ENCODE assay signal across 18 cellular contexts in genomic region chrX:71565634-71566033, GRCh38.
DNase-seq lines count a peak whose midpoint lies in the region; ATAC-seq, FAIRE-seq and TF ChIP-seq lines count a peak whose summit lies in the region.
"Had no signal": no experiment of that assay in that cellular context is flagged by ENCODE, and none has a peak within 500 bp of the region (broad histone marks: within the 10 kb centered on the region; RNA-seq: fewer than 3 reads in every experiment).

No MANE protein-coding gene starts in this region.

- TF ChIP-seq CTCF in choroid plexus epithelial cell (conservative IDR thresholded peaks at IDR 0.05; ENCODE audit: low read depth, low read length) = no peak

- H3K4me1 Mint-ChIP-seq in activated naive CD4-positive, alpha-beta T cell treated with anti-CD3 and anti-CD28 coated beads, Interleukin-2, amount 50 U/mL, for 24 hours = peaks cover 12% of the 10 kb centered on the region

- DNase-seq in activated naive CD4-positive, alpha-beta T cell (lab: John Stamatoyannopoulos, UW) = no peak
- DNase-seq in NCI-H1694 treated with DMSO at 0.1 percent for 48 hours (lab: John Stamatoyannopoulos, UW) = peak; percentile 36
- DNase-seq in choroid plexus epithelial cell (ENCODE audit: low read depth) = peak; percentile 7
- peak; percentile 9 for DNase-seq in fibroblast of the conjunctiva (ENCODE audit: low read depth)
- no peak for DNase-seq in GM19239 (ENCODE audit: insufficient read length, low spot score)
- no peak for DNase-seq in dedifferentiated amniotic fluid mesenchymal stem cell (ENCODE audit: extremely low spot score)
- DNase-seq: BE2C; CD4-positive, alpha-beta memory T cell; NCI-H1417; NCI-H2029 treated with DMSO at 0.1 percent for 48 hours; NCI-H345; SHP77 had no signal

- no peak overlapping the region for H3K4me3 Mint-ChIP-seq in activated naive CD4-positive, alpha-beta T cell treated with anti-CD3 and anti-CD28 coated beads, Interleukin-2, amount 50 U/mL, for 24 hours
- H3K4me3 Mint-ChIP-seq: CD4-positive, alpha-beta memory T cell had no signal

- no peak for ATAC-seq in GM21390 (IDR thresholded peaks at IDR 0.05; ENCODE audit: unreplicated experiment)
- ATAC-seq: HepG2, Panc1 had no signal

- peak overlapping the region; percentile 55 for H3K27ac Mint-ChIP-seq in activated naive CD4-positive, alpha-beta T cell treated with anti-CD3 and anti-CD28 coated beads, Interleukin-2, amount 50 U/mL, for 24 hours

- peaks cover 10% of the 10 kb centered on the region for H3K36me3 Mint-ChIP-seq in activated naive CD4-positive, alpha-beta T cell treated with anti-CD3 and anti-CD28 coated beads, Interleukin-2, amount 50 U/mL, for 24 hours

- no peaks in the 10 kb centered on the region for H3K27me3 Mint-ChIP-seq in activated naive CD4-positive, alpha-beta T cell treated with anti-CD3 and anti-CD28 coated beads, Interleukin-2, amount 50 U/mL, for 24 hours
- H3K27me3 Mint-ChIP-seq: CD4-positive, alpha-beta memory T cell had no signal

- no peak overlapping the region for H3K4me3 ChIP-seq in choroid plexus epithelial cell (ENCODE audit: low read depth, low read length)

- H3K9me3 Mint-ChIP-seq in activated naive CD4-positive, alpha-beta T cell treated with anti-CD3 and anti-CD28 coated beads, Interleukin-2, amount 50 U/mL, for 24 hours = no peaks in the 10 kb centered on the region
- H3K9me3 Mint-ChIP-seq: CD4-positive, alpha-beta memory T cell had no signal

- FAIRE-seq in GM19239 (lab: Jason Lieb, UNC) = no peak
- FAIRE-seq: D721Med, H54, HepG2 had no signal

Comparison
In these comparisons a context has a peak if more than half of its experiments do, and no peak if none do; other contexts are left out.
1. DNase-seq: peak in NCI-H1694 treated with DMSO at 0.1 percent for 48 hours (single experiment), choroid plexus epithelial cell (single experiment) and fibroblast of the conjunctiva (single experiment); none in activated naive CD4-positive, alpha-beta T cell (0 of 4), GM19239 (single experiment) and dedifferentiated amniotic fluid mesenchymal stem cell (single experiment).